Comparison of ENCODE assay signal across 13 cellular contexts in genomic region chr2:230691005-230691647, GRCh38. TPM values are rescaled to one million over a fixed set of nuclear protein-coding genes. Genes with fewer than 3 reads are reported as not detected.
DNase-seq lines count a peak whose midpoint lies in the region; ATAC-seq, FAIRE-seq and TF ChIP-seq lines count a peak whose summit lies in the region.
"Had no signal": no experiment of that assay in that cellular context is flagged by ENCODE, and none has a peak within 500 bp of the region (broad histone marks: within the 10 kb centered on the region; RNA-seq: fewer than 3 reads in every experiment).

No MANE protein-coding gene starts in this region.

- DNase-seq in 8988T (peak; percentile 37), HS-5 (ENCODE audit: low read depth) (peak; percentile 83), iris pigment epithelial cell (ENCODE audit: low read depth) (peak; percentile 73), GM12892 (ENCODE audit: insufficient read length) (no peak), NCI-H524 treated with DMSO at 0.1 percent for 48 hours (lab: John Stamatoyannopoulos, UW) (no peak)
- DNase-seq in stimulated activated CD4-positive, alpha-beta T cell treated with anti-CD3 and anti-CD28 coated beads, Interleukin-1b, Interleukin-23, amount 100 ng/mL, for 48 hours, result no peak
- DNase-seq: activated CD4-positive, CD25-positive, alpha-beta regulatory T cell; activated effector memory CD4-positive, alpha-beta T cell treated with Interleukin-2 at 50 U/mL for 16 hours; effector CD8-positive, alpha-beta T cell; NCI-H187 had no signal

- FAIRE-seq in GM12892 (lab: Jason Lieb, UNC), result no peak

- ATAC-seq in GM19463 (IDR thresholded peaks at IDR 0.05; ENCODE audit: unreplicated experiment), result no peak

- H3K27ac ChIP-seq in angular gyrus (ENCODE audit: low read depth, low read length), result peak overlapping the region; percentile 77
- H3K27ac ChIP-seq: neutrophil had no signal

- TF ChIP-seq POLR2A in GM12892 (IDR thresholded peaks at IDR 0.05; ENCODE audit: low read depth, low read length), result no peak

RNA-seq across cellular contexts. Expression of gene CAB39, which starts 21.5 kb away (rescaled TPM):
- polyA plus RNA-seq in GM12892 (2012; ENCODE audit: missing spikeins), result 68.8 TPM

Comparison
In these comparisons a context has a peak if more than half of its experiments do, and no peak if none do; other contexts are left out.
1. DNase-seq: peak in 8988T (single experiment), HS-5 (single experiment) and iris pigment epithelial cell (single experiment); none in GM12892 (single experiment), stimulated activated CD4-positive, alpha-beta T cell treated with anti-CD3 and anti-CD28 coated beads, Interleukin-1b, Interleukin-23, amount 100 ng/mL, for 48 hours (single experiment) and NCI-H524 treated with DMSO at 0.1 percent for 48 hours (single experiment).